In genomic region chr6:104984831-104985230, GRCh38 we compare ENCODE assay signal across 7 cellular contexts. TPM values are rescaled to one million over a fixed set of nuclear protein-coding genes. Genes with fewer than 3 reads are reported as not detected.
"Had no signal": no experiment of that assay in that cellular context is flagged by ENCODE, and none has a peak within 500 bp of the region (broad histone marks: within the 10 kb centered on the region; RNA-seq: fewer than 3 reads in every experiment).

No MANE protein-coding gene starts in this region.

- H3K4me3 ChIP-seq: K562 had no signal

- ATAC-seq: HepG2, K562 had no signal

- H3K36me3 Mint-ChIP-seq: IgD-negative memory B cell had no signal

- H3K27ac ChIP-seq: HL-60 had no signal

- H3K27ac Mint-ChIP-seq: IgD-negative memory B cell had no signal

- H3K4me3 Mint-ChIP-seq: IgD-negative memory B cell had no signal

- DNase-seq: IMR-90, KBM-7 had no signal

- H3K27me3 Mint-ChIP-seq: IgD-negative memory B cell had no signal

- H3K4me1 Mint-ChIP-seq: IgD-negative memory B cell had no signal

RNA-seq across cellular contexts. Expression of gene LIN28B, which starts 27.9 kb away (rescaled TPM):
- total RNA-seq: HT-29, IMR-90 had no signal
- polyA plus RNA-seq: IgD-negative memory B cell, IMR-90 had no signal
